10 cellular contexts compared by ENCODE assay signal in the genomic region with DNA sequence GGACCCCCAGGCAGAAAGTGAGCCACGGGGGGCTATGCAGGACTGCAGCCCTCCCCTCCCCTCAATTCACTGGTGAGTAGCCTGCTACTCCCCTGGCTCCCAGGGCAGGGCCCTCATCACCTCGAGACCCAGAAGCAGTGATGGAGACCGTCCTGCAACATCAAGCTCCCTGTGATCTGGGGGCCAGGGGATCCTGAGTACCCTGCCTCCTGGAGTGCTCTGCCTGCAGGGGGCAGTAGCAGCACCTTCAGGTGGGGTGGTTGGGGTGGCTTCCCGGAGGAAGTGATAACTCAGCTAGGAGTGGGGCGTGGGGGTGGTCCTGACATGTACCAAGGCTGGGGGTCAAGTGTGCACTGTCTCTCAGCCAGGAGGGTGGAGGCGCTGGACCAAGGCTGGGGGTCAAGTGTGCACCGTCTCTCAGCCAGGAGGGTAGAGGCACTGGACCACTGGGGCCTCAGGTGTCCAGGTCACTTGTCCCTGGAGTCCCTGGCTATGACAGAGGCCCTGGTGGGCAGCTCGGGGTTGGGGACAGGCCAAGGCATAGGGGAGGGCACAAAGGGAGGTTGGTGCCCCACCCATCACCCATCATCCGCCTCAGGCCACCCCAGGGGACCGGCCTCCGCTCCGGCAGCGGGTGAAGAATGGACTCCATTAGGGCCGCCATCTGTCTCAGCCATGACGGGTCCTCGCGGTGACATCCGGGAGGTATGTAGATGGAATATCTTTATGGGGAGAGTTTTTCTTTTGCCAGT. TPM values are rescaled to one million over a fixed set of nuclear protein-coding genes. Genes with fewer than 3 reads are reported as not detected.
A peak's percentile ranks its signal among the peaks of the same experiment; 100 is the strongest.
DNase-seq lines count a peak whose midpoint lies in the region; ATAC-seq and TF ChIP-seq lines count a peak whose summit lies in the region.
"Had no signal": no experiment of that assay in that cellular context is flagged by ENCODE, and none has a peak within 500 bp of the region (broad histone marks: within the 10 kb centered on the region; RNA-seq: fewer than 3 reads in every experiment).

No MANE protein-coding gene starts in this region.

- H3K4me1 ChIP-seq in CD8-positive, alpha-beta T cell (ENCODE audit: insufficient read depth, low read length): no peaks in the 10 kb centered on the region
- no peaks in the 10 kb centered on the region for H3K4me1 ChIP-seq in GM23338 (ENCODE audit: insufficient read depth)
- H3K4me1 ChIP-seq: heart left ventricle had no signal

- H3K4me1 Mint-ChIP-seq in CD8-positive, alpha-beta T cell (ENCODE audit: low read depth): peaks cover 8% of the 10 kb centered on the region
- peaks cover 7% of the 10 kb centered on the region; the same call in 2 of the 3 replicates for H3K4me1 Mint-ChIP-seq in GM23338

- no peaks in the 10 kb centered on the region for H3K27me3 ChIP-seq in CD8-positive, alpha-beta T cell (ENCODE audit: insufficient read depth, low read length)
- H3K27me3 ChIP-seq in GM23338 (ENCODE audit: insufficient read depth): no peaks in the 10 kb centered on the region
- no peaks in the 10 kb centered on the region for H3K27me3 ChIP-seq in kidney epithelial cell (ENCODE audit: control insufficient read depth, insufficient read depth, low read length)
- H3K27me3 ChIP-seq: heart left ventricle had no signal

- no peak overlapping the region for H3K4me3 ChIP-seq in CD8-positive, alpha-beta T cell (ENCODE audit: low read depth, low read length)
- H3K4me3 ChIP-seq in GM23338: no peak overlapping the region
- no peak overlapping the region for H3K4me3 ChIP-seq in kidney epithelial cell (ENCODE audit: low read depth, low read length)
- H3K4me3 ChIP-seq: heart left ventricle had no signal

- H3K27me3 Mint-ChIP-seq in CD8-positive, alpha-beta T cell (ENCODE audit: low read depth): no peaks in the 10 kb centered on the region
- peaks cover 2% of the 10 kb centered on the region for H3K27me3 Mint-ChIP-seq in GM23338 (ENCODE audit: insufficient read depth, low read depth, poor library complexity)

- no peak overlapping the region for H3K4me3 Mint-ChIP-seq in CD8-positive, alpha-beta T cell
- no peak overlapping the region for H3K4me3 Mint-ChIP-seq in GM23338

- H3K9me2 ChIP-seq in GM23338 (ENCODE audit: insufficient read depth): no peaks in the 10 kb centered on the region

- H3K9me3 Mint-ChIP-seq in CD8-positive, alpha-beta T cell: no peaks in the 10 kb centered on the region
- H3K9me3 Mint-ChIP-seq in GM23338: 0 out of 3 replicates have a peak, but pooled peaks cover 2% of the 10 kb centered on the region

- no peaks in the 10 kb centered on the region for H3K9me3 ChIP-seq in CD8-positive, alpha-beta T cell (ENCODE audit: low read length)
- H3K9me3 ChIP-seq: heart left ventricle had no signal

- H3K36me3 ChIP-seq in CD8-positive, alpha-beta T cell (ENCODE audit: insufficient read depth, low read length): no peaks in the 10 kb centered on the region
- H3K36me3 ChIP-seq in GM23338 (ENCODE audit: insufficient read depth) (no peaks in the 10 kb centered on the region), kidney epithelial cell (ENCODE audit: control insufficient read depth, insufficient read depth, low read length) (no peaks in the 10 kb centered on the region)
- H3K36me3 ChIP-seq: heart left ventricle had no signal

- peaks cover 8% of the 10 kb centered on the region for H4K20me1 ChIP-seq in GM23338 (replicated peaks; ENCODE audit: insufficient read depth)

- peak; percentile 19 for TF ChIP-seq CTCF in CD8-positive, alpha-beta T cell (IDR thresholded peaks at IDR 0.05)
- peak; percentile 52 to 70 for TF ChIP-seq CTCF in GM23338 (conservative IDR thresholded peaks at IDR 0.05; ENCODE audit: low read depth in 2 of 2)
- TF ChIP-seq CTCF in kidney epithelial cell (IDR thresholded peaks at IDR 0.05; ENCODE audit: insufficient read depth, low read length, poor library complexity, severe bottlenecking): peak; percentile 25

- ATAC-seq in CD8-positive, alpha-beta T cell: peak; percentile 34
- ATAC-seq in GM23338 (peak; percentile 40), GM21381 (IDR thresholded peaks at IDR 0.05; ENCODE audit: unreplicated experiment) (no peak)
- ATAC-seq: heart left ventricle had no signal

- H3K27ac ChIP-seq in CD8-positive, alpha-beta T cell (ENCODE audit: low read depth, low read length): no peak overlapping the region
- H3K27ac ChIP-seq in GM23338 (ENCODE audit: low read depth): no peak overlapping the region
- H3K27ac ChIP-seq: heart left ventricle had no signal

- H3F3A ChIP-seq in GM23338 (replicated peaks; ENCODE audit: low read depth): no peaks in the 10 kb centered on the region

- intact Hi-C loops in CD8-positive, alpha-beta T cell (cut with DNase I, micrococcal nuclease): no loop called here

- no peak overlapping the region for H3K4me2 ChIP-seq in GM23338

- DNase-seq in CD8-positive, alpha-beta T cell: peak in 2 of 7 experiments; percentile 20 to 26
- DNase-seq in GM23338 (ENCODE audit: low spot score) (peak; percentile 45), kidney epithelial cell (ENCODE audit: low read depth) (no peak), NCI-H1105 treated with DMSO at 0.1 percent for 48 hours (lab: John Stamatoyannopoulos, UW) (no peak), NCI-H1105 (lab: John Stamatoyannopoulos, UW) (no peak), H4 (ENCODE audit: low spot score) (no peak)
- peak; percentile 16 for DNase-seq in activated CD4-positive, alpha-beta T cell treated with anti-CD3 and anti-CD28 coated beads, Interleukin-2, amount 50 U/mL, for 1 hour
- DNase-seq: heart left ventricle, NCI-H526 had no signal

- H3K27ac Mint-ChIP-seq in CD8-positive, alpha-beta T cell: no peak overlapping the region
- no peak overlapping the region for H3K27ac Mint-ChIP-seq in GM23338

- H3K36me3 Mint-ChIP-seq in CD8-positive, alpha-beta T cell: no peaks in the 10 kb centered on the region
- no peaks in the 10 kb centered on the region for H3K36me3 Mint-ChIP-seq in GM23338 (ENCODE audit: low read depth)

- CTCF ChIA-PET in CD8-positive, alpha-beta T cell (lab: Charles Lee): interaction anchor here (0.6 to 2.1 kb wide), 7 partner anchors 13 to 280 kb away, joined by 3 to 6 read pairs (median 3); no protein-coding TSS in a partner anchor

- POLR2A ChIA-PET in CD8-positive, alpha-beta T cell (lab: Charles Lee): interaction anchor here (1.3 kb wide), 1 partner anchor 15 kb away, joined by 3 read pairs; no protein-coding TSS in a partner anchor

- no peak overlapping the region for H2AFZ ChIP-seq in GM23338

- peaks cover 11% of the 10 kb centered on the region for H3K79me2 ChIP-seq in GM23338 (replicated peaks; ENCODE audit: insufficient read depth)

TF ChIP-seq in GM23338, 12 proteins besides CTCF, POLR2A, EP300 and RAD21 (continues in another document):
- TF ChIP-seq, protein P1, sequence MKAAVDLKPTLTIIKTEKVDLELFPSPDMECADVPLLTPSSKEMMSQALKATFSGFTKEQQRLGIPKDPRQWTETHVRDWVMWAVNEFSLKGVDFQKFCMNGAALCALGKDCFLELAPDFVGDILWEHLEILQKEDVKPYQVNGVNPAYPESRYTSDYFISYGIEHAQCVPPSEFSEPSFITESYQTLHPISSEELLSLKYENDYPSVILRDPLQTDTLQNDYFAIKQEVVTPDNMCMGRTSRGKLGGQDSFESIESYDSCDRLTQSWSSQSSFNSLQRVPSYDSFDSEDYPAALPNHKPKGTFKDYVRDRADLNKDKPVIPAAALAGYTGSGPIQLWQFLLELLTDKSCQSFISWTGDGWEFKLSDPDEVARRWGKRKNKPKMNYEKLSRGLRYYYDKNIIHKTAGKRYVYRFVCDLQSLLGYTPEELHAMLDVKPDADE (IDR thresholded peaks at IDR 0.05): no peak
- TF ChIP-seq NANOG (IDR thresholded peaks at IDR 0.05; ENCODE audit: borderline replicate concordance): no peak

RNA-seq across cellular contexts. Expression of gene RTN4R, which starts 9.4 kb away (rescaled TPM):
- 1 to 10 TPM; 1.1 to 1.2 TPM for total RNA-seq in CD8-positive, alpha-beta T cell
- total RNA-seq in GM23338 (2014; rRNA removed; shearing (Covaris generic)): 33.4 and 38.4 TPM in 2 replicates
- polyA plus RNA-seq in GM23338 (2016; fragmentation: Nextera tagmentation; extraction: Ambion mirVana): 10.6 and 12.9 TPM in 2 replicates
- 18.2 and 22.9 TPM in 2 replicates for total RNA-seq in kidney epithelial cell
- 3.2 TPM in 2 replicates for total RNA-seq in H4 (2014; rRNA removed; shearing (Covaris generic))

Comparison
In these comparisons a context has a peak if more than half of its experiments do, and no peak if none do; other contexts are left out.
1. DNase-seq: peak in GM23338 (single experiment) and activated CD4-positive, alpha-beta T cell treated with anti-CD3 and anti-CD28 coated beads, Interleukin-2, amount 50 U/mL, for 1 hour (single experiment); none in kidney epithelial cell (single experiment), NCI-H1105 treated with DMSO at 0.1 percent for 48 hours (single experiment), NCI-H1105 (single experiment) and H4 (single experiment).
2. Peak in every context shown above with its lines, with median percentiles within 50 percentile points of each other: CTCF ChIP-seq.